10 cellular contexts compared by ENCODE assay signal in genomic region chr14:93045965-93046695, GRCh38.
DNase-seq lines count a peak whose midpoint lies in the region; ATAC-seq and TF ChIP-seq lines count a peak whose summit lies in the region.
"Had no signal": no experiment of that assay in that cellular context is flagged by ENCODE, and none has a peak within 500 bp of the region (broad histone marks: within the 10 kb centered on the region; RNA-seq: fewer than 3 reads in every experiment).

No MANE protein-coding gene starts in this region.

- no peaks in the 10 kb centered on the region for H3K9me3 Mint-ChIP-seq in activated naive CD8-positive, alpha-beta T cell treated with anti-CD3 and anti-CD28 coated beads, Interleukin-2, amount 50 U/mL, for 24 hours
- H3K9me3 Mint-ChIP-seq in type B pancreatic cell = no peaks in the 10 kb centered on the region

- H3K4me1 Mint-ChIP-seq in activated naive CD8-positive, alpha-beta T cell treated with anti-CD3 and anti-CD28 coated beads, Interleukin-2, amount 50 U/mL, for 24 hours = peaks cover 71% of the 10 kb centered on the region
- H3K4me1 Mint-ChIP-seq in type B pancreatic cell (ENCODE audit: unreplicated experiment) = peaks cover 64% of the 10 kb centered on the region

- peak; percentile 23 for ATAC-seq in activated naive CD8-positive, alpha-beta T cell treated with anti-CD3 and anti-CD28 coated beads, Interleukin-2, amount 50 U/mL, for 24 hours
- ATAC-seq in HG02884 (IDR thresholded peaks at IDR 0.05; ENCODE audit: unreplicated experiment) (no peak), GM18858 (IDR thresholded peaks at IDR 0.05; ENCODE audit: unreplicated experiment) (no peak)

- H3K36me3 ChIP-seq in cardiac muscle cell = no peaks in the 10 kb centered on the region

- H3K27ac Mint-ChIP-seq in activated naive CD8-positive, alpha-beta T cell treated with anti-CD3 and anti-CD28 coated beads, Interleukin-2, amount 50 U/mL, for 24 hours = peak overlapping the region; percentile 72
- H3K27ac Mint-ChIP-seq in type B pancreatic cell = peak overlapping the region; percentile 74

- H3K4me3 ChIP-seq in cardiac muscle cell = no peak overlapping the region
- H3K4me3 ChIP-seq: stomach had no signal

- H3K4me3 Mint-ChIP-seq in activated naive CD8-positive, alpha-beta T cell treated with anti-CD3 and anti-CD28 coated beads, Interleukin-2, amount 50 U/mL, for 24 hours = no peak overlapping the region
- no peak overlapping the region for H3K4me3 Mint-ChIP-seq in type B pancreatic cell

- no peaks in the 10 kb centered on the region for H3K9me3 ChIP-seq in cardiac muscle cell (ENCODE audit: low read depth)
- H3K9me3 ChIP-seq: stomach had no signal

- peak overlapping the region; percentile 54 for H3K27ac ChIP-seq in cardiac muscle cell

- TF ChIP-seq CTCF in cardiac muscle cell (IDR thresholded peaks at IDR 0.05; ENCODE audit: low read depth, low read length) (no peak), type B pancreatic cell (conservative IDR thresholded peaks at IDR 0.05) (no peak)

- intact Hi-C loops in cardiac septum (cut with DNase I) = no loop called here

- no peaks in the 10 kb centered on the region for H3K27me3 Mint-ChIP-seq in activated naive CD8-positive, alpha-beta T cell treated with anti-CD3 and anti-CD28 coated beads, Interleukin-2, amount 50 U/mL, for 24 hours
- H3K27me3 Mint-ChIP-seq in type B pancreatic cell = no peaks in the 10 kb centered on the region

- no peaks in the 10 kb centered on the region for H3K27me3 ChIP-seq in cardiac muscle cell
- H3K27me3 ChIP-seq: stomach had no signal

- DNase-seq in cardiac muscle cell (ENCODE audit: low read depth in 1 of 2, low spot score in 1 of 2) (peak; percentile 66 to 69), cardiac septum (ENCODE audit: low spot score) (no peak), hepatic stellate cell (ENCODE audit: low spot score) (peak; percentile 83), type B pancreatic cell (ENCODE audit: extremely low spot score, unreplicated experiment) (no peak), HT-29 (ENCODE audit: low spot score) (no peak)
- DNase-seq in activated naive CD8-positive, alpha-beta T cell treated with anti-CD3 and anti-CD28 coated beads, Interleukin-2, amount 50 U/mL, for 24 hours = no peak
- DNase-seq: C1 segment of cervical spinal cord, stomach had no signal

- H3K4me1 ChIP-seq in cardiac muscle cell (ENCODE audit: low read depth) = peaks cover 57% of the 10 kb centered on the region

- H3K36me3 Mint-ChIP-seq in activated naive CD8-positive, alpha-beta T cell treated with anti-CD3 and anti-CD28 coated beads, Interleukin-2, amount 50 U/mL, for 24 hours (ENCODE audit: low read depth) = peaks cover 3% of the 10 kb centered on the region
- H3K36me3 Mint-ChIP-seq in type B pancreatic cell = peaks cover 5% of the 10 kb centered on the region

Comparison
In these comparisons a context has a peak if more than half of its experiments do, and no peak if none do; other contexts are left out.
1. DNase-seq: peak in cardiac muscle cell (2 of 2) and hepatic stellate cell (single experiment); none in cardiac septum (single experiment), activated naive CD8-positive, alpha-beta T cell treated with anti-CD3 and anti-CD28 coated beads, Interleukin-2, amount 50 U/mL, for 24 hours (single experiment), type B pancreatic cell (single experiment) and HT-29 (single experiment).